ENCODE assay signal across 1 cellular context in genomic region chr19:9622531-9622930, GRCh38.
TF ChIP-seq lines count a peak whose summit lies in the region.

No MANE protein-coding gene starts in this region.

TF ChIP-seq in IMR-90, 13 proteins besides CTCF, POLR2A, EP300 and RAD21:
- TF ChIP-seq CEBPB (IDR thresholded peaks at IDR 0.05; ENCODE audit: low read depth, low read length) = no peak
- TF ChIP-seq SMC3 (IDR thresholded peaks at IDR 0.05; ENCODE audit: low read depth, low read length) = no peak
- TF ChIP-seq MAFK (IDR thresholded peaks at IDR 0.05; ENCODE audit: low read depth, low read length) = no peak
- TF ChIP-seq FOS (IDR thresholded peaks at IDR 0.05; ENCODE audit: low read depth, low read length) = no peak
- no peak for TF ChIP-seq NFE2L2 (IDR thresholded peaks at IDR 0.05; ENCODE audit: low read depth, low read length)
- no peak for TF ChIP-seq RCOR1 (IDR thresholded peaks at IDR 0.05; ENCODE audit: insufficient replicate concordance, low read length)
- TF ChIP-seq CHD1 (IDR thresholded peaks at IDR 0.05; ENCODE audit: low read depth, low read length) = no peak
- no peak for TF ChIP-seq USF2 (IDR thresholded peaks at IDR 0.05; ENCODE audit: low read depth, low read length)
- TF ChIP-seq ELK1 (IDR thresholded peaks at IDR 0.05; ENCODE audit: borderline replicate concordance, low read depth, low read length) = no peak
- no peak for TF ChIP-seq MXI1 (IDR thresholded peaks at IDR 0.05; ENCODE audit: borderline replicate concordance, low read depth, low read length)
- TF ChIP-seq BHLHE40 (IDR thresholded peaks at IDR 0.05; ENCODE audit: low read depth, low read length) = no peak
- TF ChIP-seq MAZ (IDR thresholded peaks at IDR 0.05; ENCODE audit: borderline replicate concordance, low read depth, low read length) = no peak
